ENCODE assay signal across 18 cellular contexts in genomic region chr11:57251491-57252104, GRCh38.
DNase-seq lines count a peak whose midpoint lies in the region; ATAC-seq and TF ChIP-seq lines count a peak whose summit lies in the region.
"Had no signal": no experiment of that assay in that cellular context is flagged by ENCODE, and none has a peak within 500 bp of the region (broad histone marks: within the 10 kb centered on the region; RNA-seq: fewer than 3 reads in every experiment).

No MANE protein-coding gene starts in this region.

- no peaks in the 10 kb centered on the region for H3K4me1 ChIP-seq in MM.1S (ENCODE audit: low read length)
- H3K4me1 ChIP-seq: BLaER1, parathyroid adenoma had no signal

- H4K20me1 ChIP-seq in MM.1S (ENCODE audit: insufficient read depth, low read length): no peaks in the 10 kb centered on the region
- H4K20me1 ChIP-seq: BLaER1 had no signal

- H3K27me3 ChIP-seq in MM.1S (replicated peaks; ENCODE audit: insufficient read depth, low read length): no peaks in the 10 kb centered on the region
- H3K27me3 ChIP-seq: BLaER1, SJSA1 had no signal

- no peak for TF ChIP-seq CTCF in astrocyte of the spinal cord (IDR thresholded peaks at IDR 0.05; ENCODE audit: low read depth, low read length)
- TF ChIP-seq CTCF in MM.1S (IDR thresholded peaks at IDR 0.05; ENCODE audit: low read length): no peak

- H3K27ac ChIP-seq in MM.1S (ENCODE audit: low read length): no peak overlapping the region
- H3K27ac ChIP-seq: BLaER1, heart right ventricle, parathyroid adenoma, SJSA1 had no signal

- no peaks in the 10 kb centered on the region for H3K9me2 ChIP-seq in MM.1S (replicated peaks; ENCODE audit: insufficient read depth, low read length)

- no peak for ATAC-seq in GM21619 (IDR thresholded peaks at IDR 0.05; ENCODE audit: unreplicated experiment)
- ATAC-seq: activated naive CD8-positive, alpha-beta T cell treated with anti-CD3 and anti-CD28 coated beads, Interleukin-2, amount 50 U/mL, for 24 hours; stimulated activated memory B cell treated with anti-CD40 and anti-IgM and Interleukin-4, amounts not matched to agents 10 μg/mL and 1 μg/mL and 100 μg/mL, for 72 hours had no signal

- no peaks in the 10 kb centered on the region for H3K9me3 ChIP-seq in MM.1S (replicated peaks; ENCODE audit: insufficient read depth, low read length)
- H3K9me3 ChIP-seq: SJSA1 had no signal

- in situ Hi-C loops in astrocyte of the spinal cord (cut with HindIII; ENCODE audit: low sequenced_read_pairs): no loop called here

- H3K4me3 ChIP-seq in astrocyte of the spinal cord (ENCODE audit: low read depth, low read length) (no peak overlapping the region), MM.1S (ENCODE audit: low read length) (no peak overlapping the region)
- H3K4me3 ChIP-seq: BLaER1, heart right ventricle, SJSA1 had no signal

- H3F3A ChIP-seq in MM.1S (ENCODE audit: insufficient read depth, low read length): no peaks in the 10 kb centered on the region

- no peak overlapping the region for H3K4me2 ChIP-seq in MM.1S (ENCODE audit: low read depth, low read length)
- H3K4me2 ChIP-seq: BLaER1 had no signal

- no peak overlapping the region for H3K9ac ChIP-seq in MM.1S (ENCODE audit: low read length)
- H3K9ac ChIP-seq: BLaER1, parathyroid adenoma had no signal

- no peak overlapping the region for H2AFZ ChIP-seq in MM.1S (ENCODE audit: low read length)
- H2AFZ ChIP-seq: parathyroid adenoma had no signal

- H3K36me3 ChIP-seq in MM.1S (replicated peaks; ENCODE audit: insufficient read depth, low read length): no peaks in the 10 kb centered on the region
- H3K36me3 ChIP-seq: BLaER1, heart right ventricle, SJSA1 had no signal

- no peaks in the 10 kb centered on the region for H3K79me2 ChIP-seq in MM.1S (ENCODE audit: low read length)
- H3K79me2 ChIP-seq: parathyroid adenoma had no signal

- peak; percentile 13 for DNase-seq in CD1c-positive myeloid dendritic cell (ENCODE audit: extremely low spot score)
- peak; percentile 1 for DNase-seq in NCI-H1105 (lab: John Stamatoyannopoulos, UW)
- DNase-seq in astrocyte of the spinal cord (ENCODE audit: low read depth, low spot score): peak; percentile 16
- DNase-seq in iris pigment epithelial cell (ENCODE audit: low read depth): peak; percentile 48
- no peak for DNase-seq in activated CD4-positive, alpha-beta T cell treated with anti-CD3 and anti-CD28 coated beads for 1 hour
- DNase-seq in stimulated activated CD4-positive, alpha-beta T cell treated with anti-CD3 and anti-CD28 coated beads, Interleukin-2, amount 100 ng/mL, for 24 hours: no peak
- no peak for DNase-seq in MM.1S
- DNase-seq: activated CD8-positive, alpha-beta memory T cell treated with anti-CD3 and anti-CD28 coated beads, Interleukin-2, amount 50 U/mL, for 48 hours; activated naive CD8-positive, alpha-beta T cell treated with anti-CD3 and anti-CD28 coated beads, Interleukin-2, amount 50 U/mL, for 24 hours; effector CD4-positive, alpha-beta T cell; GF-D8; NCI-H510A had no signal

Comparison
In these comparisons a context has a peak if more than half of its experiments do, and no peak if none do; other contexts are left out.
1. DNase-seq: peak in CD1c-positive myeloid dendritic cell (single experiment), NCI-H1105 (single experiment), astrocyte of the spinal cord (single experiment) and iris pigment epithelial cell (single experiment); none in activated CD4-positive, alpha-beta T cell treated with anti-CD3 and anti-CD28 coated beads for 1 hour (single experiment), stimulated activated CD4-positive, alpha-beta T cell treated with anti-CD3 and anti-CD28 coated beads, Interleukin-2, amount 100 ng/mL, for 24 hours (0 of 2) and MM.1S (single experiment).